In the genomic region with DNA sequence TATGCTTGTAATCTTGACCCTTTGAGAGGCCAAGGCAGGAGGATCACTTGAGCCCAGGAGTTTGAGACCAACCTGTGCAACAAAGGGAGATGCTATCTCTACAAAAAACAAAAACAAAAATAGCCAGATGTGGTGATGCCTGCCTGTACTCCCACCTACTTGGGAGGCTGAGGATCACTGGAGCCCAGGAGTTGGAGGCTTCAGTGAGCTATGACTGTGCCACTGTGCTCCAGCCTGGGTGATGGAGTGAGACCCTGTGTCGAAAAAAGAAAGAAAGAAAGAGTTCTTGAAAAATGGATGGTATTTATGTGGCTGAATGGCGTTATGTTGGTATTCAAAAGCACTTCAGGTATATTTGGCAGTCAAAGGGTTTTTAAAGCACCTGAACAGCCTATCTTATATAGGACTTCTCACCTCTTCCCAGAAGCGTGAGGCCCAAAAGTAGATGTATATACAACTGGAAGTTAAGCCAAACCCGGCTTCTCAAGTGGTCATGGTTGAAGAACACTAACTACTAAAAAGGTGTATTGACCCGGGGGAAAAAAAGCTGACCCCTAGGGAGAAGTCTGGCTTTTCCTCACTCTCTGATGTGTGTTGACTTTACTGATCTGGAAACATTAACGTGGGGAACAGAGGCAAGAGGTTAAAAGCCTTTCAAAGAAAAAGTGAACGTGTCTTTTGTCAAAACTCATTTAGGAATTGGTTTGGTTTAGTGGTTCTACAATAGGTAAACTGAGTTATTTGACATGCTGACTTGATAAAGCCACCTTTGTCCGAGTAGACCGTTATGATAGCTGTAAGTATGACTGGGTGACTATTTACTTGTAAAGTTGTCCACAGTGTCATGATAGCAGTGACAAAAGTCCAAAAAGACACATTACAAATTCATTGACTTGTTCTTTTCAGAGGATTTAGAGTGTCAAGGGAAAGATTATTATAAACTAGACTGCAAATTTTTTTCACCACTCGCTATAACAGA, we compare ENCODE assay signal across 25 cellular contexts.
"Had no signal": no experiment of that assay in that cellular context is flagged by ENCODE, and none has a peak within 500 bp of the region (broad histone marks: within the 10 kb centered on the region; RNA-seq: fewer than 3 reads in every experiment).

No MANE protein-coding gene starts in this region.

- H3K9me3 Mint-ChIP-seq: activated B cell treated with CpG ODN at 0.5 μM for 24 hours; activated CD4-positive, alpha-beta T cell treated with anti-CD3 and anti-CD28 coated beads, Interleukin-2, amount 10 ng/mL, durations not matched to agents 24 days and 14 days; activated naive CD4-positive, alpha-beta T cell treated with anti-CD3 and anti-CD28 coated beads, Interleukin-2, amount 50 U/mL, for 24 hours; activated naive CD8-positive, alpha-beta T cell treated with anti-CD3 and anti-CD28 coated beads, Interleukin-2, amount 50 U/mL, for 24 hours; activated T-cell treated with anti-CD3 and anti-CD28 coated beads, Interleukin-2, amount 50 U/mL, for 24 hours; activated T-helper 1 cell treated with anti-CD3 and anti-CD28 coated beads, Interleukin-12 subunit alpha, Interleukin-12 subunit beta, Interleukin-2, Interleukin-4 antibody, amounts not matched to agents 30 ng/mL and 10 ng/mL and 1 ng/mL, durations not matched to agents 14 hours and 24 hours and 36 hours; central memory CD8-positive, alpha-beta T cell had no signal

- H3K9me3 ChIP-seq: ascending aorta, body of pancreas had no signal

- ATAC-seq: activated CD8-positive, alpha-beta memory T cell treated with anti-CD3 and anti-CD28 coated beads, Interleukin-2, amount 10 ng/mL, durations not matched to agents 7 days and 5 days; activated naive CD8-positive, alpha-beta T cell treated with anti-CD3 and anti-CD28 coated beads, Interleukin-2, amount 50 U/mL, for 24 hours; body of pancreas; T-helper 17 cell had no signal

- H3K27ac Mint-ChIP-seq: activated B cell treated with CpG ODN at 0.5 μM for 24 hours; activated CD4-positive, alpha-beta T cell treated with anti-CD3 and anti-CD28 coated beads, Interleukin-2, amount 10 ng/mL, durations not matched to agents 24 days and 14 days; activated CD8-positive, alpha-beta memory T cell treated with anti-CD3 and anti-CD28 coated beads, Interleukin-2, amount 10 ng/mL, durations not matched to agents 7 days and 5 days; activated naive CD4-positive, alpha-beta T cell treated with anti-CD3 and anti-CD28 coated beads, Interleukin-2, amount 50 U/mL, for 24 hours; activated naive CD8-positive, alpha-beta T cell treated with anti-CD3 and anti-CD28 coated beads, Interleukin-2, amount 50 U/mL, for 24 hours; activated T-cell treated with anti-CD3 and anti-CD28 coated beads, Interleukin-2, amount 50 U/mL, for 24 hours; activated T-helper 1 cell treated with anti-CD3 and anti-CD28 coated beads, Interleukin-12 subunit alpha, Interleukin-12 subunit beta, Interleukin-2, Interleukin-4 antibody, amounts not matched to agents 30 ng/mL and 10 ng/mL and 1 ng/mL, durations not matched to agents 14 hours and 24 hours and 36 hours; T-helper 17 cell had no signal

- H3K4me1 ChIP-seq: ascending aorta had no signal

- H3K27me3 Mint-ChIP-seq: activated B cell treated with CpG ODN at 0.5 μM for 24 hours; activated CD4-positive, alpha-beta T cell treated with anti-CD3 and anti-CD28 coated beads, Interleukin-2, amount 10 ng/mL, durations not matched to agents 24 days and 14 days; activated CD8-positive, alpha-beta memory T cell treated with anti-CD3 and anti-CD28 coated beads, Interleukin-2, amount 10 ng/mL, durations not matched to agents 7 days and 5 days; activated naive CD4-positive, alpha-beta T cell treated with anti-CD3 and anti-CD28 coated beads, Interleukin-2, amount 50 U/mL, for 24 hours; activated naive CD8-positive, alpha-beta T cell treated with anti-CD3 and anti-CD28 coated beads, Interleukin-2, amount 50 U/mL, for 24 hours; activated T-cell treated with anti-CD3 and anti-CD28 coated beads, Interleukin-2, amount 50 U/mL, for 24 hours; central memory CD8-positive, alpha-beta T cell; T-helper 17 cell had no signal

- H3K36me3 Mint-ChIP-seq: activated CD8-positive, alpha-beta memory T cell treated with anti-CD3 and anti-CD28 coated beads, Interleukin-2, amount 10 ng/mL, durations not matched to agents 7 days and 5 days had no signal

- H3K4me1 Mint-ChIP-seq: activated B cell treated with CpG ODN at 0.5 μM for 24 hours; activated CD4-positive, alpha-beta T cell treated with anti-CD3 and anti-CD28 coated beads, Interleukin-2, amount 10 ng/mL, durations not matched to agents 24 days and 14 days; activated CD8-positive, alpha-beta memory T cell treated with anti-CD3 and anti-CD28 coated beads, Interleukin-2, amount 10 ng/mL, durations not matched to agents 7 days and 5 days; activated naive CD4-positive, alpha-beta T cell treated with anti-CD3 and anti-CD28 coated beads, Interleukin-2, amount 50 U/mL, for 24 hours; activated naive CD8-positive, alpha-beta T cell treated with anti-CD3 and anti-CD28 coated beads, Interleukin-2, amount 50 U/mL, for 24 hours; T-helper 17 cell had no signal

- H3K27me3 ChIP-seq: ascending aorta, body of pancreas had no signal

- H3K4me3 Mint-ChIP-seq: activated B cell treated with CpG ODN at 0.5 μM for 24 hours; activated CD4-positive, alpha-beta T cell treated with anti-CD3 and anti-CD28 coated beads, Interleukin-2, amount 10 ng/mL, durations not matched to agents 24 days and 14 days; activated CD8-positive, alpha-beta memory T cell treated with anti-CD3 and anti-CD28 coated beads, Interleukin-2, amount 10 ng/mL, durations not matched to agents 7 days and 5 days; activated naive CD4-positive, alpha-beta T cell treated with anti-CD3 and anti-CD28 coated beads, Interleukin-2, amount 50 U/mL, for 24 hours; activated naive CD8-positive, alpha-beta T cell treated with anti-CD3 and anti-CD28 coated beads, Interleukin-2, amount 50 U/mL, for 24 hours; activated T-cell treated with anti-CD3 and anti-CD28 coated beads, Interleukin-2, amount 50 U/mL, for 24 hours; activated T-helper 1 cell treated with anti-CD3 and anti-CD28 coated beads, Interleukin-12 subunit alpha, Interleukin-12 subunit beta, Interleukin-2, Interleukin-4 antibody, amounts not matched to agents 30 ng/mL and 10 ng/mL and 1 ng/mL, durations not matched to agents 14 hours and 24 hours and 36 hours; central memory CD8-positive, alpha-beta T cell; T-helper 17 cell had no signal

- DNase-seq: activated B cell treated with CpG ODN at 0.5 μM for 24 hours; activated CD4-positive, alpha-beta T cell treated with anti-CD3 and anti-CD28 coated beads for 1 hour; activated CD4-positive, alpha-beta T cell treated with anti-CD3 and anti-CD28 coated beads, Interleukin-2, amount 10 ng/mL, durations not matched to agents 24 days and 14 days; activated CD4-positive, alpha-beta T cell treated with anti-CD3 and anti-CD28 coated beads, Interleukin-2, amount 50 U/mL, for 48 hours; activated CD8-positive, alpha-beta memory T cell treated with anti-CD3 and anti-CD28 coated beads, Interleukin-2, amount 10 ng/mL, durations not matched to agents 7 days and 5 days; activated effector memory CD4-positive, alpha-beta T cell treated with Interleukin-2 at 50 U/mL for 16 hours; activated naive CD4-positive, alpha-beta T cell; activated naive CD8-positive, alpha-beta T cell treated with anti-CD3 and anti-CD28 coated beads, Interleukin-2, amount 50 U/mL, for 24 hours; activated T-cell treated with anti-CD3 and anti-CD28 coated beads, Interleukin-2, amount 50 U/mL, for 24 hours; amniotic stem cell; body of pancreas; KG1; NCI-H1092; NCI-H1930; NCI-H2107; NCI-H446 treated with DMSO at 0.1 percent for 48 hours; NCI-H524 treated with DMSO at 0.1 percent for 48 hours; NCI-H774; SIG-M5; T-helper 17 cell; T-helper 9 cell had no signal

- H3K36me3 ChIP-seq: ascending aorta had no signal

- H3K4me3 ChIP-seq: ascending aorta, body of pancreas had no signal
